ENCODE assay signal across 10 cellular contexts in genomic region chr6:112289039-112289566, GRCh38. TPM values are rescaled to one million over a fixed set of nuclear protein-coding genes. Genes with fewer than 3 reads are reported as not detected.
DNase-seq lines count a peak whose midpoint lies in the region; ATAC-seq and TF ChIP-seq lines count a peak whose summit lies in the region.
"Had no signal": no experiment of that assay in that cellular context is flagged by ENCODE, and none has a peak within 500 bp of the region (broad histone marks: within the 10 kb centered on the region; RNA-seq: fewer than 3 reads in every experiment).

No MANE protein-coding gene starts in this region.

- H3K9me3 Mint-ChIP-seq in endodermal cell = no peaks in the 10 kb centered on the region
- H3K9me3 Mint-ChIP-seq: neural crest cell had no signal

- ATAC-seq in mucosa of descending colon = peak; percentile 64
- ATAC-seq in upper lobe of right lung = peak; percentile 54
- no peak for ATAC-seq in GM18868 (IDR thresholded peaks at IDR 0.05; ENCODE audit: unreplicated experiment)
- no peak for ATAC-seq in HG03439 (IDR thresholded peaks at IDR 0.05; ENCODE audit: unreplicated experiment)

- no peak overlapping the region for H3K27ac Mint-ChIP-seq in endodermal cell

- H3K4me1 Mint-ChIP-seq in endodermal cell = peaks cover 4% of the 10 kb centered on the region

- H3K9me3 ChIP-seq in endodermal cell (ENCODE audit: control insufficient read depth, low read length) (no peaks in the 10 kb centered on the region), mucosa of descending colon (no peaks in the 10 kb centered on the region), upper lobe of right lung (no peaks in the 10 kb centered on the region)
- H3K9me3 ChIP-seq: Peyer's patch had no signal

- no peak overlapping the region for H3K4me3 ChIP-seq in endodermal cell (ENCODE audit: low read length)
- H3K4me3 ChIP-seq in mucosa of descending colon = no peak overlapping the region
- H3K4me3 ChIP-seq in upper lobe of right lung = no peak overlapping the region
- H3K4me3 ChIP-seq: Peyer's patch had no signal

- H3K27me3 Mint-ChIP-seq in endodermal cell (ENCODE audit: insufficient read depth) = no peaks in the 10 kb centered on the region

- H3K36me3 ChIP-seq in endodermal cell (ENCODE audit: control insufficient read depth, insufficient read depth, low read length) (no peaks in the 10 kb centered on the region), mucosa of descending colon (ENCODE audit: low read depth) (no peaks in the 10 kb centered on the region), upper lobe of right lung (no peaks in the 10 kb centered on the region)
- H3K36me3 ChIP-seq: Peyer's patch had no signal

- no peak overlapping the region for H3K4me3 Mint-ChIP-seq in endodermal cell
- H3K4me3 Mint-ChIP-seq: neural crest cell had no signal

- no peak overlapping the region for H3K9ac ChIP-seq in endodermal cell (ENCODE audit: extremely low read depth, low read length, poor library complexity, severe bottlenecking)

- WGBS in endodermal cell (ENCODE audit: insufficient coverage in 1 of 2, insufficient read length in 1 of 2), 2 experiments = 73 to 81% methylated on average over 3 to 4 of the region's 4 CpGs

- DNase-seq in NCI-H2171 (lab: John Stamatoyannopoulos, UW) = peak; percentile 28
- no peak for DNase-seq in endodermal cell
- peak; percentile 31 to 54 (median 43) for DNase-seq in mucosa of descending colon
- DNase-seq in upper lobe of right lung = no peak
- no peak for DNase-seq in COR-L47 (lab: John Stamatoyannopoulos, UW)

- H3K27ac ChIP-seq in endodermal cell (ENCODE audit: low read depth, low read length) (peak overlapping the region; percentile 67), upper lobe of right lung (peak overlapping the region; percentile 14)

- intact Hi-C loops in mucosa of descending colon (cut with DNase I, micrococcal nuclease) = no loop called here
- intact Hi-C loops in upper lobe of right lung (cut with DNase I) = no loop called here

- TF ChIP-seq CTCF in endodermal cell (conservative IDR thresholded peaks at IDR 0.05) (no peak), mucosa of descending colon (IDR thresholded peaks at IDR 0.05) (no peak), upper lobe of right lung (IDR thresholded peaks at IDR 0.05) (no peak)

- H3K36me3 Mint-ChIP-seq in endodermal cell (ENCODE audit: low read depth) = no peaks in the 10 kb centered on the region

- H3K27me3 ChIP-seq in endodermal cell (ENCODE audit: control insufficient read depth, insufficient read depth, low read length, poor library complexity, severe bottlenecking) (no peaks in the 10 kb centered on the region), upper lobe of right lung (no peaks in the 10 kb centered on the region)
- H3K27me3 ChIP-seq: Peyer's patch had no signal

- H3K4me1 ChIP-seq in endodermal cell (ENCODE audit: control insufficient read depth, insufficient read depth, low read length) (no peaks in the 10 kb centered on the region), mucosa of descending colon (ENCODE audit: low read depth) (no peaks in the 10 kb centered on the region), upper lobe of right lung (peaks cover 9% of the 10 kb centered on the region)
- H3K4me1 ChIP-seq: Peyer's patch had no signal

RNA-seq across cellular contexts. Expression of gene LAMA4, which starts 34.7 kb away (rescaled TPM):
- 1 to 10 TPM in 1 of 2 donors, under 1 TPM in 1; 0.24 to 3.7 TPM for total RNA-seq in endodermal cell
- polyA plus RNA-seq in endodermal cell (2013, experiment 1 of 2) = 6.4 TPM
- polyA plus RNA-seq in endodermal cell (2013, experiment 2 of 2) = 4.8 TPM
- total RNA-seq in mucosa of descending colon = 100 to 1,000 TPM in 1 of 3 donors, 10 to 100 TPM in 2; 15.9 to 101 (median 37.0) TPM
- 134 TPM for total RNA-seq in upper lobe of right lung

RNA-seq across cellular contexts. Expression of gene RFPL4B, which starts 58.0 kb away (rescaled TPM):
- total RNA-seq in endodermal cell = not detected
- polyA plus RNA-seq in endodermal cell (2013, experiment 1 of 2) = not detected
- not detected for polyA plus RNA-seq in endodermal cell (2013, experiment 2 of 2)
- total RNA-seq in mucosa of descending colon = not detected
- not detected for total RNA-seq in upper lobe of right lung
- total RNA-seq: endothelial cell of umbilical vein, neural crest cell, Peyer's patch had no signal
- polyA plus RNA-seq: endothelial cell of umbilical vein had no signal

Comparison
In these comparisons a context has a peak if more than half of its experiments do, and no peak if none do; other contexts are left out.
1. DNase-seq: peak in NCI-H2171 (single experiment) and mucosa of descending colon (3 of 3); none in endodermal cell (single experiment), upper lobe of right lung (single experiment) and COR-L47 (single experiment).
2. ATAC-seq: peak in mucosa of descending colon (single experiment) and upper lobe of right lung (single experiment); none in GM18868 (single experiment) and HG03439 (single experiment).